1 cellular context compared by ENCODE assay signal in the genomic region with DNA sequence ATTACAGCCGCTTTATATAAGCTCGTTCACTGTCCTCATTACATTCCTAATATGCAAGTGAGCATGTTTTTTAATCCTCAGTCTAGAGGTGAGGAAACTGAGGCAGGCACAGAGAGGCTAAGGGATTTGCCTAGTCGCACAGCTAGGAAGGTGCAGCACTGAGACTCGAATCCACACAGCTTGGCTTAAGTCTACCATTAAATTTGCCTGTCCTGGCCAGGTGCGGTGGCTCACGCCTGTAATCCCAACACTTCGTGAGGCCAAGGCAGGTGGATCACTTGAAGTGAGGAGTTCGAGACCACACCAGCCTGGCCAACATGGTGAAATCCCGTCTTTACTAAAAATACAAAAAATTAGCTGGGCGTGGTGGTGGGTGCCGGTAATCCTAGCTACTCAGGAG.
TF ChIP-seq lines count a peak whose summit lies in the region.

No MANE protein-coding gene starts in this region.

TF ChIP-seq in A549, 52 proteins besides CTCF, POLR2A, EP300 and RAD21:
- TF ChIP-seq KDM1A (IDR thresholded peaks at IDR 0.05; ENCODE audit: low read depth), result peak; percentile 68; the same call in 1 of the 2 replicates
- TF ChIP-seq, protein P1, sequence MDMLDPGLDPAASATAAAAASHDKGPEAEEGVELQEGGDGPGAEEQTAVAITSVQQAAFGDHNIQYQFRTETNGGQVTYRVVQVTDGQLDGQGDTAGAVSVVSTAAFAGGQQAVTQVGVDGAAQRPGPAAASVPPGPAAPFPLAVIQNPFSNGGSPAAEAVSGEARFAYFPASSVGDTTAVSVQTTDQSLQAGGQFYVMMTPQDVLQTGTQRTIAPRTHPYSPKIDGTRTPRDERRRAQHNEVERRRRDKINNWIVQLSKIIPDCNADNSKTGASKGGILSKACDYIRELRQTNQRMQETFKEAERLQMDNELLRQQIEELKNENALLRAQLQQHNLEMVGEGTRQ (IDR thresholded peaks at IDR 0.05), result no peak
- TF ChIP-seq HEYL (CRISPR knock-in tag; IDR thresholded peaks at IDR 0.05), result no peak
- peak; percentile 72; the same call in 1 of the 2 replicates for TF ChIP-seq CHD4 (IDR thresholded peaks at IDR 0.05; ENCODE audit: borderline replicate concordance)
- 0 out of 2 replicates have a peak, but pooled peaks have one; percentile 14 for TF ChIP-seq GATA3 (IDR thresholded peaks at IDR 0.05; ENCODE audit: borderline replicate concordance)
- 0 out of 2 replicates have a peak, but pooled peaks have one; percentile 2 for TF ChIP-seq TP53 (CRISPR knock-in tag; IDR thresholded peaks at IDR 0.05)
- 0 out of 2 replicates have a peak, but pooled peaks have one; percentile 9 for TF ChIP-seq PBX3 (IDR thresholded peaks at IDR 0.05)
- no peak for TF ChIP-seq E2F6 (IDR thresholded peaks at IDR 0.05; ENCODE audit: borderline replicate concordance, low read depth)
- TF ChIP-seq ZC3H11A (IDR thresholded peaks at IDR 0.05), result no peak
- TF ChIP-seq ESRRA (IDR thresholded peaks at IDR 0.05; ENCODE audit: borderline replicate concordance, low read length), result no peak
TF ChIP-seq in A549: peak in this region for 5.
